Comparison of ENCODE assay signal across 11 cellular contexts in the genomic region with DNA sequence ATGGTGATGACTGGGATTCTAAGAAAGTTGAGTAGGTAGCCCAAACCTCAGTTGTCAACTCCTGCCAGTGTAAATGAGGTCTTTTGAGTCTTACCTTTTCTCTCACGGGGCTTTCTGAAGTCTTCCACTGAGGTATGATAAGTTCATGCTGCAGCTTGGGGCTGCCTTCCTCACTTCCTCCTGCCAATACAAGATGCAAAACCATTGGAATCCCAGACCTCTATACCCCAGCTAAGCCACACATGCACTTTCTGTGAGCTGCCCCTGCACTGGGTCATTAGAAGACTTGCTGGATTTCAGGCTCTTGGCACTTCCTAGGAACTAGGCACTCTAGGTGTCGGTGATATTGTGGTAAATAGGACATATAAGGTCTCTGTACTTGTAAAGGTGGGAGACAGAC. TPM values are rescaled to one million over a fixed set of nuclear protein-coding genes. Genes with fewer than 3 reads are reported as not detected.
DNase-seq lines count a peak whose midpoint lies in the region; ATAC-seq and TF ChIP-seq lines count a peak whose summit lies in the region.
"Had no signal": no experiment of that assay in that cellular context is flagged by ENCODE, and none has a peak within 500 bp of the region (broad histone marks: within the 10 kb centered on the region; RNA-seq: fewer than 3 reads in every experiment).

No MANE protein-coding gene starts in this region.

- intact Hi-C loops in left ventricle myocardium inferior (cut with micrococcal nuclease) (no loop called here), cardiac septum (cut with DNase I) (loop anchor here (10.0 kb wide), 1 partner anchor 186 kb away; no protein-coding TSS in a partner anchor), esophagus muscularis mucosa (cut with DNase I) (loop anchor here (10.0 kb wide), 1 partner anchor 144 kb away; no protein-coding TSS in a partner anchor)

- peak overlapping the region; percentile 84 to 100 (median 98) for H3K4me3 Mint-ChIP-seq in IgD-negative memory B cell

- peaks cover 9% of the 10 kb centered on the region for H3K36me3 ChIP-seq in left ventricle myocardium inferior
- peaks cover 0 to 32% (median 0%) of the 10 kb centered on the region in 4 donors for H3K36me3 ChIP-seq in esophagus muscularis mucosa
- peaks cover 0 to 5% (median 0%) of the 10 kb centered on the region in 4 donors for H3K36me3 ChIP-seq in upper lobe of left lung

- H3K27ac Mint-ChIP-seq in IgD-negative memory B cell, result peak overlapping the region; percentile 69 to 94 (median 93)

- H3K4me3 ChIP-seq in left ventricle myocardium inferior (no peak overlapping the region), esophagus muscularis mucosa (no peak overlapping the region), upper lobe of left lung (no peak overlapping the region)

- no peak for DNase-seq in left ventricle myocardium inferior
- DNase-seq in cardiac septum (ENCODE audit: low spot score), result no peak
- DNase-seq in esophagus muscularis mucosa (ENCODE audit: extremely low spot score), result no peak
- no peak for DNase-seq in upper lobe of left lung
- no peak for DNase-seq in anterior cingulate cortex (lab: John Stamatoyannopoulos, UW)
- DNase-seq in A172 (ENCODE audit: low spot score), result no peak
- DNase-seq: aorta had no signal

- H3K9me3 ChIP-seq in left ventricle myocardium inferior (replicated peaks) (no peaks in the 10 kb centered on the region), esophagus muscularis mucosa (no peaks in the 10 kb centered on the region), upper lobe of left lung (no peaks in the 10 kb centered on the region)

- H3K27me3 ChIP-seq in left ventricle myocardium inferior (ENCODE audit: low read depth) (no peaks in the 10 kb centered on the region), esophagus muscularis mucosa (peaks cover 0 to 5% (median 0%) of the 10 kb centered on the region in 4 donors), upper lobe of left lung (peaks cover 0 to 10% (median 3%) of the 10 kb centered on the region in 4 donors)

- TF ChIP-seq CTCF in left ventricle myocardium inferior (IDR thresholded peaks at IDR 0.05; ENCODE audit: borderline replicate concordance) (no peak), esophagus muscularis mucosa (IDR thresholded peaks at IDR 0.05) (no peak), upper lobe of left lung (IDR thresholded peaks at IDR 0.05) (no peak)

- H3K4me1 Mint-ChIP-seq in IgD-negative memory B cell, result peaks cover 25 to 51% (median 31%) of the 10 kb centered on the region in 3 donors

- TF ChIP-seq POLR2A in esophagus muscularis mucosa (IDR thresholded peaks at IDR 0.05; ENCODE audit: low read depth) (no peak), upper lobe of left lung (IDR thresholded peaks at IDR 0.05) (no peak)

- WGBS in esophagus muscularis mucosa, result 90% methylated on average over 2 of the region's 2 CpGs
- 82 to 86% methylated on average over 2 of the region's 2 CpGs for WGBS in upper lobe of left lung, 2 donors

- peaks cover 0 to 2% (median 0%) of the 10 kb centered on the region in 3 donors for H3K9me3 Mint-ChIP-seq in IgD-negative memory B cell
- H3K9me3 Mint-ChIP-seq: naive thymus-derived CD8-positive, alpha-beta T cell had no signal

- ATAC-seq in upper lobe of left lung (ENCODE audit: low FRiP score in 2 of 2) (no peak), GM18498 (IDR thresholded peaks at IDR 0.05; ENCODE audit: unreplicated experiment) (no peak)

- peaks cover 64% of the 10 kb centered on the region for H3K4me1 ChIP-seq in left ventricle myocardium inferior
- H3K4me1 ChIP-seq in esophagus muscularis mucosa, result peaks cover 31 to 87% (median 78%) of the 10 kb centered on the region in 4 donors
- peaks cover 14 to 34% (median 31%) of the 10 kb centered on the region in 4 donors for H3K4me1 ChIP-seq in upper lobe of left lung

- TF ChIP-seq EP300 in esophagus muscularis mucosa (IDR thresholded peaks at IDR 0.05) (no peak), upper lobe of left lung (IDR thresholded peaks at IDR 0.05) (no peak)

- H3K27ac ChIP-seq in left ventricle myocardium inferior (replicated peaks), result peak overlapping the region; percentile 54
- peak overlapping the region; percentile 93 to 96 (median 94) for H3K27ac ChIP-seq in esophagus muscularis mucosa (replicated peaks in 1 of 4)
- H3K27ac ChIP-seq in upper lobe of left lung, result peak overlapping the region; percentile 35 to 68 (median 48)
- H3K27ac ChIP-seq: C4-2B had no signal

- peaks cover 1% of the 10 kb centered on the region for H3K27me3 Mint-ChIP-seq in IgD-negative memory B cell

- H3K36me3 Mint-ChIP-seq in IgD-negative memory B cell, result peaks cover 8% of the 10 kb centered on the region

RNA-seq across cellular contexts. Expression of a gene that starts 4.8 kb away (rescaled TPM):
- total RNA-seq in left ventricle myocardium inferior (17.7 TPM), cardiac septum (97.1 TPM), esophagus muscularis mucosa (10 to 100 TPM; 25.0 to 43.6 (median 28.1) TPM), upper lobe of left lung (10 to 100 TPM in 2 of 6 donors, 1 to 10 TPM in 4; 5.5 to 17.0 (median 7.1) TPM)
- polyA plus RNA-seq in IgD-negative memory B cell, result 45.1 TPM
- total RNA-seq in A172 (2014; rRNA removed; shearing (Covaris generic)), result 43.1 and 50.3 TPM in 2 replicates
